9 cellular contexts compared by ENCODE assay signal in genomic region chr5:76548525-76549229, GRCh38.
DNase-seq lines count a peak whose midpoint lies in the region; ATAC-seq, FAIRE-seq and TF ChIP-seq lines count a peak whose summit lies in the region.
"Had no signal": no experiment of that assay in that cellular context is flagged by ENCODE, and none has a peak within 500 bp of the region (broad histone marks: within the 10 kb centered on the region; RNA-seq: fewer than 3 reads in every experiment).

No MANE protein-coding gene starts in this region.

- peaks cover 32% of the 10 kb centered on the region for H3K4me1 ChIP-seq in GM12878 (ENCODE audit: control insufficient read depth, insufficient read depth, low read length)
- H3K4me1 ChIP-seq in spleen: peaks cover 17 to 51% (median 42%) of the 10 kb centered on the region in 6 donors

- SMC1A ChIA-PET in GM12878 (lab: Charles Lee; ENCODE audit: uncharacterized antibody, unreplicated experiment): interaction anchor here (0.6 to 4.1 kb wide), 12 partner anchors 9 to 239 kb away, joined by 3 to 56 read pairs (median 6); no protein-coding TSS in a partner anchor

- no peaks in the 10 kb centered on the region for H3K27me3 Mint-ChIP-seq in activated CD4-positive, alpha-beta T cell treated with anti-CD3 and anti-CD28 coated beads for 36 hours

- no peak for ATAC-seq in activated CD4-positive, alpha-beta T cell treated with anti-CD3 and anti-CD28 coated beads for 36 hours
- no peak for ATAC-seq in GM12878
- ATAC-seq in HG02981 (IDR thresholded peaks at IDR 0.05; ENCODE audit: unreplicated experiment): no peak

- BruUV-seq in GM12878 (replicated peaks; lab: Mats Ljungman, UMichigan): no TSS peak

- TF ChIP-seq CTCF in GM12878 (IDR thresholded peaks at IDR 0.05 in 2 of 3, conservative IDR thresholded peaks at IDR 0.05 in 1 of 3; ENCODE audit: control insufficient read depth in 2 of 3, extremely low read depth in 1 of 3, insufficient read depth in 1 of 3, low read depth in 3 of 3, low read length in 3 of 3) (no peak), spleen (IDR thresholded peaks at IDR 0.05 in 8 of 11, conservative IDR thresholded peaks at IDR 0.05 in 3 of 11) (no peak)

- RAD21 ChIA-PET in GM12878 (lab: Charles Lee; ENCODE audit: unreplicated experiment): interaction anchor here (2.1 to 3.6 kb wide), 4 partner anchors 7 to 226 kb away, joined by 6 to 72 read pairs (median 17); partner anchors contain the start of gene IQGAP2

- peak overlapping the region; percentile 84; the same call in 1 of the 2 replicates for H3K4me2 ChIP-seq in GM12878 (ENCODE audit: control insufficient read depth, insufficient read depth)

- intact Hi-C loops in activated CD4-positive, alpha-beta T cell treated with anti-CD3 and anti-CD28 coated beads for 36 hours (cut with DNase I, micrococcal nuclease): loop anchor here (5.0 to 10.0 kb wide), 4 partner anchors 364 to 984 kb away; partner anchors contain the start of gene SV2C (in 1 of the 2)
- intact Hi-C loops in GM12878 (cut with micrococcal nuclease; ENCODE audit: unreplicated experiment): no loop called here
- intact Hi-C loops in spleen (cut with DNase I; ENCODE audit: low total_unique reads): no loop called here

- 96% methylated on average over 3 of the region's 3 CpGs for WGBS in GM12878 (ENCODE audit: insufficient coverage, insufficient replicate concordance, low lambda C conversion rate, missing lambda C conversion rate)
- WGBS in spleen, 5 donors: 82 to 90% (median 87%) methylated on average over 3 of the region's 3 CpGs

- no peak for TF ChIP-seq EP300 in GM12878 (IDR thresholded peaks at IDR 0.05; ENCODE audit: borderline replicate concordance in 1 of 2, control insufficient read depth in 1 of 2, low read depth in 2 of 2, low read length in 2 of 2)

- no peaks in the 10 kb centered on the region for H3K36me3 ChIP-seq in GM12878 (ENCODE audit: control insufficient read depth in 2 of 2, insufficient read depth in 2 of 2, low read length in 1 of 2)
- H3K36me3 ChIP-seq in spleen: no peaks in the 10 kb centered on the region

- peak overlapping the region; percentile 97 for H3K27ac Mint-ChIP-seq in activated CD4-positive, alpha-beta T cell treated with anti-CD3 and anti-CD28 coated beads for 36 hours

- H4K20me1 ChIP-seq in GM12878 (ENCODE audit: control insufficient read depth, insufficient read depth): no peaks in the 10 kb centered on the region

- no peak for TF ChIP-seq POLR2A in GM12878 (IDR thresholded peaks at IDR 0.05; ENCODE audit: low read depth, low read length)
- TF ChIP-seq POLR2A in spleen (IDR thresholded peaks at IDR 0.05): no peak

- DNase-seq in activated CD4-positive, alpha-beta T cell treated with anti-CD3 and anti-CD28 coated beads for 36 hours: no peak
- no peak for DNase-seq in activated CD4-positive, alpha-beta T cell treated with anti-CD3 and anti-CD28 coated beads, Interleukin-2, amount 50 U/mL, for 1 hour
- DNase-seq in NCI-H2029 treated with DMSO at 0.1 percent for 48 hours (lab: John Stamatoyannopoulos, UW) (peak; percentile 33), GM12878 (ENCODE audit: low read depth, low spot score) (no peak), spleen (no peak), occipital lobe (lab: John Stamatoyannopoulos, UW) (no peak), UCSD-AML1 (lab: John Stamatoyannopoulos, UW; ENCODE audit: unreplicated experiment) (no peak)
- DNase-seq: ACHN had no signal

- H3K4me3 Mint-ChIP-seq in activated CD4-positive, alpha-beta T cell treated with anti-CD3 and anti-CD28 coated beads for 36 hours: no peak overlapping the region

- POLR2A ChIA-PET in activated CD4-positive, alpha-beta T cell treated with anti-CD3 and anti-CD28 coated beads for 36 hours (lab: Charles Lee): interaction anchor here (1.7 kb wide), 1 partner anchor 19 kb away, joined by 11 read pairs; no protein-coding TSS in a partner anchor
- POLR2A ChIA-PET in GM12878 (lab: Charles Lee): interaction anchor here (0.5 to 3.2 kb wide), 4 partner anchors 9 to 145 kb away, joined by 3 to 25 read pairs (median 8); partner anchors contain the start of gene IQGAP2

- H3K9me3 Mint-ChIP-seq in activated CD4-positive, alpha-beta T cell treated with anti-CD3 and anti-CD28 coated beads for 36 hours (ENCODE audit: low read depth): no peaks in the 10 kb centered on the region

- CTCF ChIA-PET in activated CD4-positive, alpha-beta T cell treated with anti-CD3 and anti-CD28 coated beads for 36 hours (lab: Charles Lee): interaction anchor here (0.7 to 3.1 kb wide), 9 partner anchors 9 to 259 kb away, joined by 3 to 26 read pairs (median 3); partner anchors contain the start of gene IQGAP2
- CTCF ChIA-PET in GM12878 (lab: Yijun Ruan, JAX): interaction anchor here (0.8 to 4.4 kb wide), 5 partner anchors 16 to 145 kb away, joined by 3 to 52 read pairs (median 10); partner anchors contain the start of gene IQGAP2

- peaks cover 67% of the 10 kb centered on the region for H3K4me1 Mint-ChIP-seq in activated CD4-positive, alpha-beta T cell treated with anti-CD3 and anti-CD28 coated beads for 36 hours

- H3K4me3 ChIP-seq in GM12878 (no peak overlapping the region), spleen (no peak overlapping the region)

- peak overlapping the region; percentile 78 for H3K27ac ChIP-seq in GM12878 (ENCODE audit: control insufficient read depth, insufficient read depth)
- peak overlapping the region; percentile 9 to 93 (median 80) for H3K27ac ChIP-seq in spleen

- no peak for FAIRE-seq in GM12878 (lab: Jason Lieb, UNC)

- no peak overlapping the region for H3K9ac ChIP-seq in GM12878 (ENCODE audit: control insufficient read depth, insufficient read depth, low read length)

- in situ Hi-C loops in GM12878 (cut with MboI): no loop called here

- H2AFZ ChIP-seq in GM12878 (ENCODE audit: control insufficient read depth, low read depth, low read length): no peak overlapping the region

- H3K27me3 ChIP-seq in GM12878 (replicated peaks in 1 of 2; ENCODE audit: control insufficient read depth in 2 of 2, insufficient read depth in 2 of 2, low read length in 1 of 2) (no peaks in the 10 kb centered on the region), spleen (replicated peaks in 1 of 7) (no peaks in the 10 kb centered on the region)

- peaks cover 1% of the 10 kb centered on the region; the same call in 1 of the 2 replicates for H3K79me2 ChIP-seq in GM12878 (ENCODE audit: control insufficient read depth, insufficient read depth, low read length)

- no peak for TF ChIP-seq RAD21 in GM12878 (IDR thresholded peaks at IDR 0.05; ENCODE audit: insufficient read depth, low read depth, low read length)

- H3K9me3 ChIP-seq in GM12878 (replicated peaks; ENCODE audit: control insufficient read depth, insufficient read depth, low read length): no peaks in the 10 kb centered on the region
- H3K9me3 ChIP-seq in spleen: no peaks in the 10 kb centered on the region

- peaks cover 3% of the 10 kb centered on the region for H3K36me3 Mint-ChIP-seq in activated CD4-positive, alpha-beta T cell treated with anti-CD3 and anti-CD28 coated beads for 36 hours (ENCODE audit: low read depth)

TF ChIP-seq in GM12878, 131 proteins besides CTCF, POLR2A, EP300 and RAD21:
- TF ChIP-seq EZH2 (IDR thresholded peaks at IDR 0.05; ENCODE audit: borderline replicate concordance, control insufficient read depth, low read depth, low read length) (no peak), HSF1 (IDR thresholded peaks at IDR 0.05; ENCODE audit: low read depth, low read length) (no peak), HDAC6 (IDR thresholded peaks at IDR 0.05; ENCODE audit: unreplicated experiment) (no peak), TBL1XR1 (IDR thresholded peaks at IDR 0.05; ENCODE audit: low read depth, low read length) (no peak), FOS (IDR thresholded peaks at IDR 0.05; ENCODE audit: borderline replicate concordance, extremely low read depth, insufficient read length) (no peak)

Comparison
In these comparisons a context has a peak if more than half of its experiments do, and no peak if none do; other contexts are left out.
1. intact Hi-C loops: an anchor here in activated CD4-positive, alpha-beta T cell treated with anti-CD3 and anti-CD28 coated beads for 36 hours (5.0 to 10.0 kb wide); none called in GM12878 and spleen.